24 cellular contexts compared by ENCODE assay signal in genomic region chr2:124778076-124778475, GRCh38.
DNase-seq lines count a peak whose midpoint lies in the region; ATAC-seq and TF ChIP-seq lines count a peak whose summit lies in the region.
"Had no signal": no experiment of that assay in that cellular context is flagged by ENCODE, and none has a peak within 500 bp of the region (broad histone marks: within the 10 kb centered on the region; RNA-seq: fewer than 3 reads in every experiment).

No MANE protein-coding gene starts in this region.

- TF ChIP-seq CTCF in NB4 (IDR thresholded peaks at IDR 0.05; ENCODE audit: low read depth, low read length) = no peak
- TF ChIP-seq CTCF in choroid plexus epithelial cell (conservative IDR thresholded peaks at IDR 0.05; ENCODE audit: low read depth, low read length) = no peak

- TF ChIP-seq POLR2A in NB4 (IDR thresholded peaks at IDR 0.05; ENCODE audit: extremely low read depth, insufficient read length) = no peak

- intact Hi-C loops in left ventricle myocardium superior (cut with micrococcal nuclease) = no loop called here

- ATAC-seq in left ventricle myocardium superior = no peak
- ATAC-seq: activated CD4-positive, alpha-beta T cell treated with anti-CD3 and anti-CD28 coated beads for 36 hours; activated T-cell treated with anti-CD3 and anti-CD28 coated beads, Interleukin-2, amount 50 U/mL, for 72 hours; effector memory CD8-positive, alpha-beta T cell; HepG2; mucosa of descending colon had no signal

- H3K4me3 ChIP-seq in NB4 (ENCODE audit: low read depth, low read length) (no peak overlapping the region), choroid plexus epithelial cell (ENCODE audit: low read depth, low read length) (no peak overlapping the region)
- H3K4me3 ChIP-seq: left ventricle myocardium inferior, mucosa of descending colon, sigmoid colon, SJSA1 had no signal

- peak; percentile 45 for DNase-seq in ELR (ENCODE audit: low read depth)
- peak; percentile 9 for DNase-seq in NB4 (ENCODE audit: low read depth)
- peak; percentile 0 for DNase-seq in choroid plexus epithelial cell (ENCODE audit: low read depth)
- DNase-seq in kidney tubule cell (ENCODE audit: low spot score) = peak; percentile 34
- no peak for DNase-seq in NAMALWA (ENCODE audit: low spot score)
- DNase-seq in left ventricle myocardium superior = no peak
- DNase-seq in activated CD4-positive, alpha-beta T cell treated with anti-CD3 and anti-CD28 coated beads, Interleukin-2, amount 50 U/mL, for 48 hours = no peak
- DNase-seq in NCI-H1105 (lab: John Stamatoyannopoulos, UW) = no peak
- DNase-seq: activated CD4-positive, alpha-beta T cell treated with anti-CD3 and anti-CD28 coated beads for 36 hours; activated T-cell treated with anti-CD3 and anti-CD28 coated beads, Interleukin-2, amount 50 U/mL, for 72 hours; C1 segment of cervical spinal cord; Calu3; effector memory CD8-positive, alpha-beta T cell; head of caudate nucleus; left ventricle myocardium inferior; mucosa of descending colon; NCI-H1694; NCI-H226; NCI-H774; sigmoid colon; stimulated activated CD8-positive, alpha-beta memory T cell treated with anti-CD3 and anti-CD28 coated beads, Interleukin-4, amount 100 ng/mL, for 48 hours; trophoblast cell had no signal

Comparison
In these comparisons a context has a peak if more than half of its experiments do, and no peak if none do; other contexts are left out.
1. DNase-seq: peak in ELR (single experiment), NB4 (single experiment), choroid plexus epithelial cell (single experiment) and kidney tubule cell (single experiment); none in NAMALWA (single experiment), left ventricle myocardium superior (single experiment), activated CD4-positive, alpha-beta T cell treated with anti-CD3 and anti-CD28 coated beads, Interleukin-2, amount 50 U/mL, for 48 hours (0 of 2) and NCI-H1105 (single experiment).